Comparison of ENCODE assay signal across 18 cellular contexts in the genomic region with DNA sequence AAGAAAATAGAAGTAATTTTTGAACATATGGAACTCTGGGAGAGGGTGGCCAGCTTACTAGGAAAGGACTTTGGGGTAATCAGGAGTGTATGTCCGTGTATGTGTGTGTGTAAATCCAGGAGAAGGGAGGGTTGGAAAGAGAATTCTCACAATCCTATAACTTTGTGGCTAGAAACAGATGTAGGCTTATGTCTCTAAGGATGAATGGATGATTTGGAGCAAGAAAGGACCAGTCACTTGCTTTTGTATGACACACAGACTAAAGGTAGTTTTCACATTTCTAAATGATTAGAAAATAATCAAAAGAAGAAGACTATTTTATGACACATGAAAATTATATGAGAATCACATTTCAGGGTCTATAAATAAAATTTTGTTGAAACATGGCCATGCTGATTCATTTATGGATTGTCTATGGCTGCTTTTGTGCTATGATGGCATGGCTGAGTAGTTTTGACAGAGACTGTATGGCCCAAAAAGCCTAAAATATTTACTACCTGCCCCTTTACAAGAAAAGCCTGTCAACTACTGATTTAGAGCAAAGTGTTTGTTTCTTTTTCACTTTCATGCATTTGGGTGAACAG. TPM values are rescaled to one million over a fixed set of nuclear protein-coding genes. Genes with fewer than 3 reads are reported as not detected.
DNase-seq lines count a peak whose midpoint lies in the region; ATAC-seq and TF ChIP-seq lines count a peak whose summit lies in the region.
"Had no signal": no experiment of that assay in that cellular context is flagged by ENCODE, and none has a peak within 500 bp of the region (broad histone marks: within the 10 kb centered on the region; RNA-seq: fewer than 3 reads in every experiment).

No MANE protein-coding gene starts in this region.

- H2AFZ ChIP-seq in Karpas-422 (ENCODE audit: low read length), result no peak overlapping the region

- TF ChIP-seq CTCF in chondrocyte (IDR thresholded peaks at IDR 0.05) (no peak), uterus (IDR thresholded peaks at IDR 0.05) (no peak), mucosa of descending colon (IDR thresholded peaks at IDR 0.05) (no peak)

- no peaks in the 10 kb centered on the region for H3K27me3 Mint-ChIP-seq in chondrocyte (ENCODE audit: low read depth)

- ATAC-seq in GM18867 (IDR thresholded peaks at IDR 0.05; ENCODE audit: unreplicated experiment) (peak; percentile 56), HG03432 (IDR thresholded peaks at IDR 0.05; ENCODE audit: unreplicated experiment) (peak; percentile 63), mucosa of descending colon (no peak)
- ATAC-seq: K562 had no signal

- H3K9me2 ChIP-seq in Karpas-422 (replicated peaks; ENCODE audit: insufficient read depth, low read length), result no peaks in the 10 kb centered on the region

- no peaks in the 10 kb centered on the region for H3K36me3 Mint-ChIP-seq in chondrocyte (ENCODE audit: low read depth)

- no peaks in the 10 kb centered on the region for H4K20me1 ChIP-seq in Karpas-422 (ENCODE audit: insufficient read depth, low read depth, low read length)

- H3K27ac ChIP-seq in uterus (peak overlapping the region; percentile 85 to 86), Karpas-422 (ENCODE audit: low read length) (no peak overlapping the region)

- H3K4me1 ChIP-seq in uterus, result peaks cover 0 to 3% of the 10 kb centered on the region in 2 donors
- no peaks in the 10 kb centered on the region for H3K4me1 ChIP-seq in Karpas-422 (ENCODE audit: low read length)
- no peaks in the 10 kb centered on the region for H3K4me1 ChIP-seq in mucosa of descending colon (ENCODE audit: low read depth)

- no peak overlapping the region for H3K9ac ChIP-seq in Karpas-422 (ENCODE audit: low read length)

- H3K27ac Mint-ChIP-seq in chondrocyte (ENCODE audit: unreplicated experiment), result peak overlapping the region; percentile 6
- H3K27ac Mint-ChIP-seq: H9 had no signal

- H3K79me2 ChIP-seq in Karpas-422 (ENCODE audit: low read length), result no peaks in the 10 kb centered on the region

- no peak overlapping the region for H3K4me2 ChIP-seq in Karpas-422 (ENCODE audit: low read depth, low read length, poor library complexity, severe bottlenecking)

- no peaks in the 10 kb centered on the region for H3K36me3 ChIP-seq in uterus
- no peaks in the 10 kb centered on the region for H3K36me3 ChIP-seq in Karpas-422 (ENCODE audit: insufficient read depth, low read length)
- H3K36me3 ChIP-seq in mucosa of descending colon (ENCODE audit: low read depth), result no peaks in the 10 kb centered on the region

- H3K4me1 Mint-ChIP-seq in chondrocyte (ENCODE audit: low read depth), result peaks cover 74% of the 10 kb centered on the region

- peaks cover 2% of the 10 kb centered on the region for H3K9me3 Mint-ChIP-seq in chondrocyte (ENCODE audit: low read depth)
- H3K9me3 Mint-ChIP-seq: H9 had no signal

- no peaks in the 10 kb centered on the region for H3K9me3 ChIP-seq in uterus
- H3K9me3 ChIP-seq in Karpas-422 (ENCODE audit: low read length), result no peaks in the 10 kb centered on the region
- no peaks in the 10 kb centered on the region for H3K9me3 ChIP-seq in mucosa of descending colon

- no peak overlapping the region for H3K4me3 ChIP-seq in uterus
- H3K4me3 ChIP-seq in Karpas-422 (ENCODE audit: low read length), result no peak overlapping the region
- H3K4me3 ChIP-seq in mucosa of descending colon, result no peak overlapping the region
- H3K4me3 ChIP-seq: K562 had no signal

- H3K4me3 Mint-ChIP-seq in chondrocyte (ENCODE audit: unreplicated experiment), result no peak overlapping the region
- H3K4me3 Mint-ChIP-seq: H9 had no signal

- H3K27me3 ChIP-seq in uterus (no peaks in the 10 kb centered on the region), Karpas-422 (ENCODE audit: low read length) (no peaks in the 10 kb centered on the region)

- no peak for DNase-seq in chondrocyte (ENCODE audit: low spot score)
- no peak for DNase-seq in uterus
- no peak for DNase-seq in stimulated activated naive CD4-positive, alpha-beta T cell treated with Interleukin-2 at 50 U/mL for 16 hours (lab: John Stamatoyannopoulos, UW)
- DNase-seq in Karpas-422, result no peak
- no peak for DNase-seq in mucosa of descending colon
- no peak for DNase-seq in NCI-H345 (lab: John Stamatoyannopoulos, UW)
- DNase-seq: DMS 273 treated with DMSO at 0.1 percent for 48 hours, DND-41, GDM1, H9, NCI-H1105, NCI-H2081, NCI-H510A treated with DMSO at 0.1 percent for 48 hours, NCI-H774, SHP77 treated with DMSO at 0.1 percent for 48 hours had no signal

- TF ChIP-seq POLR2A in uterus (IDR thresholded peaks at IDR 0.05), result no peak

- intact Hi-C loops in uterus (cut with DNase I; ENCODE audit: low total_unique reads), result no loop called here
- intact Hi-C loops in mucosa of descending colon (cut with DNase I, micrococcal nuclease), result no loop called here

RNA-seq across cellular contexts. Expression of a gene that starts 49.4 kb away (rescaled TPM):
- 105 to 135 TPM (median 131 TPM) in 3 replicates for total RNA-seq in chondrocyte
- 100 to 1,000 TPM in 3 of 4 donors, 10 to 100 TPM in 1; 97.4 to 199 (median 134) TPM for total RNA-seq in uterus
- total RNA-seq in Karpas-422 (2014; rRNA removed; shearing (Covaris generic); ENCODE audit: low replicate concordance), result 0.37 and 1.1 TPM in 2 replicates
- total RNA-seq in mucosa of descending colon, result 10 to 100 TPM in 1 of 3 donors, 1 to 10 TPM in 2; 4.2 to 39.1 (median 8.5) TPM
